8 cellular contexts compared by ENCODE assay signal in the genomic region with DNA sequence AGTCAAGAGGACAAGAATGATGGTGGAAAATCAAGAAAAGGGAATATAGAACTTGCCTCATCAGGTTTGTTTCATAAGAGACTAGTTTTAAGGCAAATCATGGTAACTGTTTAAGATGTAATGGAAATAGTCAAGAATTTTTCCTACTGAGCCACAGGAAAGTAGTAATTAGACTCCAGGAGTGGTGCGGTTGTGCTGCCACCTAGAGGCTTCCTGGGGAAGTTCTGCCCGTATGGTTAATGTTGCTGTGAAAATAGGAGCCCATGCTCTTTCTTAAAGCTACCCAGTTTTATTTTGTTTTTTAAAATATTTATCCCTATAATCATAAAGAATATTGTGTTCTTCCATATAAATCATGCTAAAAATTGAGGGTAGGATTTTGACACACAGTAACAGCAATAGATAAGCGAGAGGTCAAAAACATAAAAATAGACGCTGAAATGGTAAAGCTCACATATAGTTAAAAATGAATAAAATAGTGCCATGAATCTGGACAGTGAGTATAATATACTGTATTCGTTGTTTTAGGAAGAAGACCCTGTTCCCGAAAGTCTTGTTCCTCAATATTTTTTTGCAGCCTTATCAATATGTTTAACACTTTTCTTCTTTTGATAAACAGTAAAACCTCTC.
DNase-seq lines count a peak whose midpoint lies in the region; ATAC-seq and TF ChIP-seq lines count a peak whose summit lies in the region.

No MANE protein-coding gene starts in this region.

- TF ChIP-seq CTCF in fibroblast of the aortic adventitia (IDR thresholded peaks at IDR 0.05; ENCODE audit: insufficient read depth, low read length): peak; percentile 98

- ATAC-seq in HG02623 (IDR thresholded peaks at IDR 0.05; ENCODE audit: unreplicated experiment): peak; percentile 67
- no peak for ATAC-seq in GM21717 (IDR thresholded peaks at IDR 0.05; ENCODE audit: unreplicated experiment)

- peak; percentile 3 for DNase-seq in NCI-H146 (lab: John Stamatoyannopoulos, UW)
- no peak for DNase-seq in NCI-H146 treated with DMSO at 0.1 percent for 48 hours (lab: John Stamatoyannopoulos, UW; ENCODE audit: unreplicated experiment)
- DNase-seq in NCI-H524 treated with DMSO at 0.1 percent for 48 hours (lab: John Stamatoyannopoulos, UW): peak; percentile 1
- DNase-seq in activated CD8-positive, alpha-beta memory T cell treated with anti-CD3 and anti-CD28 coated beads for 24 hours: peak; percentile 58
- peak; percentile 67 for DNase-seq in fibroblast of the aortic adventitia (ENCODE audit: low read depth)
- peak in 37 of 56 donors; percentile 9 to 83 (median 35) for DNase-seq in nucleus accumbens (lab: John Stamatoyannopoulos, UW)

- H3K4me3 ChIP-seq in fibroblast of the aortic adventitia (ENCODE audit: low read depth, low read length): no peak overlapping the region
